ENCODE assay signal across 1 cellular context in genomic region chr13:68938639-68939038, GRCh38.
TF ChIP-seq lines count a peak whose summit lies in the region.

No MANE protein-coding gene starts in this region.

TF ChIP-seq in HEK293T, 16 proteins besides CTCF, POLR2A, EP300 and RAD21 (continued from another document):
- TF ChIP-seq NFRKB (IDR thresholded peaks at IDR 0.05) (no peak), FOXM1 (IDR thresholded peaks at IDR 0.05; ENCODE audit: borderline replicate concordance) (no peak), HDGF (IDR thresholded peaks at IDR 0.05; ENCODE audit: borderline replicate concordance) (no peak), SUZ12 (IDR thresholded peaks at IDR 0.05) (no peak), TARDBP (IDR thresholded peaks at IDR 0.05) (no peak), L3MBTL2 (conservative IDR thresholded peaks at IDR 0.05) (no peak), FOXK2 (IDR thresholded peaks at IDR 0.05) (no peak), ELF4 (IDR thresholded peaks at IDR 0.05) (no peak), ZNF384 (IDR thresholded peaks at IDR 0.05) (no peak), LEF1 (IDR thresholded peaks at IDR 0.05; ENCODE audit: borderline replicate concordance) (no peak)
